In genomic region chr6:54377776-54378175, GRCh38 we compare ENCODE assay signal across 17 cellular contexts.
DNase-seq lines count a peak whose midpoint lies in the region; ATAC-seq, FAIRE-seq and TF ChIP-seq lines count a peak whose summit lies in the region.
"Had no signal": no experiment of that assay in that cellular context is flagged by ENCODE, and none has a peak within 500 bp of the region (broad histone marks: within the 10 kb centered on the region; RNA-seq: fewer than 3 reads in every experiment).

No MANE protein-coding gene starts in this region.

- ATAC-seq in HG03175 (IDR thresholded peaks at IDR 0.05; ENCODE audit: unreplicated experiment) = no peak
- ATAC-seq: GM12878, HepG2 had no signal

- DNase-seq in EL = peak; percentile 8
- DNase-seq in RCC 7860 (ENCODE audit: low spot score) = peak; percentile 10
- DNase-seq in fibroblast of peridontal ligament (ENCODE audit: extremely low read depth) = peak; percentile 30
- no peak for DNase-seq in SW480 (ENCODE audit: low spot score)
- no peak for DNase-seq in cardiac septum (ENCODE audit: low spot score)
- DNase-seq in MCF 10A (ENCODE audit: unreplicated experiment) = no peak
- DNase-seq: ACHN; CD4-positive, CD25-positive, alpha-beta regulatory T cell; DMS153; DMS79 treated with DMSO at 0.1 percent for 48 hours; HCEC 1CT; HFFc6 had no signal

- BruUV-seq in MCF 10A (replicated peaks; lab: Mats Ljungman, UMichigan) = no TSS peak

- no peaks in the 10 kb centered on the region for H3K27me3 Mint-ChIP-seq in MCF 10A (ENCODE audit: insufficient read depth, unreplicated experiment)
- H3K27me3 Mint-ChIP-seq: CD4-positive, CD25-positive, alpha-beta regulatory T cell had no signal

- POLR2A ChIA-PET in MCF 10A (lab: Yijun Ruan, JAX) = interaction anchor here (0.6 kb wide), 1 partner anchor 35 kb away, joined by 3 read pairs; no protein-coding TSS in a partner anchor

- peak; percentile 76 for FAIRE-seq in RCC 7860 (lab: Jason Lieb, UNC)
- FAIRE-seq: GM12878, GM18507, HepG2, HTR-8/SVneo had no signal

- CTCF ChIA-PET in MCF 10A (lab: Yijun Ruan, JAX) = no interaction called here

- no peaks in the 10 kb centered on the region for H3K9me3 Mint-ChIP-seq in MCF 10A (ENCODE audit: unreplicated experiment)
- H3K9me3 Mint-ChIP-seq: HFFc6 had no signal

- H3K4me1 Mint-ChIP-seq in MCF 10A (ENCODE audit: insufficient read depth, unreplicated experiment) = no peaks in the 10 kb centered on the region
- H3K4me1 Mint-ChIP-seq: CD4-positive, CD25-positive, alpha-beta regulatory T cell had no signal

- no peak for TF ChIP-seq CTCF in MCF 10A (IDR thresholded peaks at IDR 0.05; ENCODE audit: unreplicated experiment)

- H3K36me3 Mint-ChIP-seq in MCF 10A (ENCODE audit: insufficient read depth, unreplicated experiment) = no peaks in the 10 kb centered on the region
- H3K36me3 Mint-ChIP-seq: CD4-positive, CD25-positive, alpha-beta regulatory T cell had no signal

- H3K27ac Mint-ChIP-seq in MCF 10A (ENCODE audit: low read depth, unreplicated experiment) = no peak overlapping the region
- H3K27ac Mint-ChIP-seq: CD4-positive, CD25-positive, alpha-beta regulatory T cell; HFFc6 had no signal

- H3K4me3 Mint-ChIP-seq in MCF 10A (ENCODE audit: unreplicated experiment) = no peak overlapping the region
- H3K4me3 Mint-ChIP-seq: CD4-positive, CD25-positive, alpha-beta regulatory T cell; HFFc6 had no signal

- intact Hi-C loops in cardiac septum (cut with DNase I) = no loop called here
- intact Hi-C loops in MCF 10A (cut with micrococcal nuclease) = no loop called here

Comparison
In these comparisons a context has a peak if more than half of its experiments do, and no peak if none do; other contexts are left out.
1. DNase-seq: peak in EL (single experiment), RCC 7860 (single experiment) and fibroblast of peridontal ligament (single experiment); none in SW480 (single experiment), cardiac septum (single experiment) and MCF 10A (single experiment).